ENCODE assay signal across 1 cellular context in genomic region chr13:24279267-24279666, GRCh38.
TF ChIP-seq lines count a peak whose summit lies in the region.

No MANE protein-coding gene starts in this region.

TF ChIP-seq in GM23338, 12 proteins besides CTCF, POLR2A, EP300 and RAD21 (continued from another document):
- TF ChIP-seq, protein P1, sequence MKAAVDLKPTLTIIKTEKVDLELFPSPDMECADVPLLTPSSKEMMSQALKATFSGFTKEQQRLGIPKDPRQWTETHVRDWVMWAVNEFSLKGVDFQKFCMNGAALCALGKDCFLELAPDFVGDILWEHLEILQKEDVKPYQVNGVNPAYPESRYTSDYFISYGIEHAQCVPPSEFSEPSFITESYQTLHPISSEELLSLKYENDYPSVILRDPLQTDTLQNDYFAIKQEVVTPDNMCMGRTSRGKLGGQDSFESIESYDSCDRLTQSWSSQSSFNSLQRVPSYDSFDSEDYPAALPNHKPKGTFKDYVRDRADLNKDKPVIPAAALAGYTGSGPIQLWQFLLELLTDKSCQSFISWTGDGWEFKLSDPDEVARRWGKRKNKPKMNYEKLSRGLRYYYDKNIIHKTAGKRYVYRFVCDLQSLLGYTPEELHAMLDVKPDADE (IDR thresholded peaks at IDR 0.05), result no peak
- TF ChIP-seq EZH2 (IDR thresholded peaks at IDR 0.05; ENCODE audit: low read depth, unreplicated experiment), result no peak
- TF ChIP-seq CREB1 (CRISPR knock-in tag; IDR thresholded peaks at IDR 0.05; ENCODE audit: low read depth), result no peak
- no peak for TF ChIP-seq POLR2AphosphoS5 (IDR thresholded peaks at IDR 0.05; ENCODE audit: low read depth)
- TF ChIP-seq ZNF331 (CRISPR knock-in tag; IDR thresholded peaks at IDR 0.05; ENCODE audit: low read depth), result no peak
- no peak for TF ChIP-seq STAT1 (IDR thresholded peaks at IDR 0.05; ENCODE audit: unreplicated experiment)
- TF ChIP-seq ZNF462 (CRISPR knock-in tag; IDR thresholded peaks at IDR 0.05), result no peak
